Comparison of ENCODE assay signal across 1 cellular context in the genomic region with DNA sequence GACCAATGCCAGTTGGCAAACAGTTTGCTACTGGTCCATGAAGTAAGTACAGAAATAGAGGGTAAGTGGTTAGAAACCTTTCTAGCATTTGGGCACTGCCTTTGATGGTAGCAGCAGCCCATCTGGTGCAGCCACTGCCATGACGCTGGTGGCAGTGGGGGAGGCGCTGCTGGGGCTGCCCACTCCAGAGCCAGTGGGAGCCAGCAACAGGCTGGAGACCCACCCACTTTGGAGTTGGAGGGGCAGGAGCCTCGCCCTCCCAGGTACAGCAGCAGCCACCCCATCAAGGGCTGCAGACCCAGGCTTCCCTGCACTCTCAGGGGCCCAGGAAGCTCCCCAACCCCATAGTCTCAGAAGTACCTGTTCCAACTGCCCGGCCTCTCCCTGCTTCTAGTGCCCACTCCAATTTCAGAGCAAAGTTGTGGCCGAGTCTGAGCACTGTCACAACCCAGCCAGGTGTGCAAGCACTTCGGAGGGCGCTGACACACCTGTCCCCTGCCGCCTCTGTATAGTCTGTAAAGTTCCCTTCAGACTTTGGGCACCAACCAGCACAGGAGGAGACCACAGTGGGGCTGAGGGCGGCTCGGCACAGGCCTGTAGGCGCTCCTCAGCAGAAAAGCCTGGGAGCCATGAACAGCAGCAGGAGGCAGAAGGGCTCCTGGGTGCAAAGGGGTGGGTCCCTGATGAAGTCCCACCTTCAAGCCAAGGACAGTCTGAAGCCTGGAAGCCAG.
TF ChIP-seq lines count a peak whose summit lies in the region.

No MANE protein-coding gene starts in this region.

TF ChIP-seq in HepG2, 621 proteins besides CTCF, POLR2A, EP300 and RAD21 (continued from another document):
- TF ChIP-seq, protein P1, sequence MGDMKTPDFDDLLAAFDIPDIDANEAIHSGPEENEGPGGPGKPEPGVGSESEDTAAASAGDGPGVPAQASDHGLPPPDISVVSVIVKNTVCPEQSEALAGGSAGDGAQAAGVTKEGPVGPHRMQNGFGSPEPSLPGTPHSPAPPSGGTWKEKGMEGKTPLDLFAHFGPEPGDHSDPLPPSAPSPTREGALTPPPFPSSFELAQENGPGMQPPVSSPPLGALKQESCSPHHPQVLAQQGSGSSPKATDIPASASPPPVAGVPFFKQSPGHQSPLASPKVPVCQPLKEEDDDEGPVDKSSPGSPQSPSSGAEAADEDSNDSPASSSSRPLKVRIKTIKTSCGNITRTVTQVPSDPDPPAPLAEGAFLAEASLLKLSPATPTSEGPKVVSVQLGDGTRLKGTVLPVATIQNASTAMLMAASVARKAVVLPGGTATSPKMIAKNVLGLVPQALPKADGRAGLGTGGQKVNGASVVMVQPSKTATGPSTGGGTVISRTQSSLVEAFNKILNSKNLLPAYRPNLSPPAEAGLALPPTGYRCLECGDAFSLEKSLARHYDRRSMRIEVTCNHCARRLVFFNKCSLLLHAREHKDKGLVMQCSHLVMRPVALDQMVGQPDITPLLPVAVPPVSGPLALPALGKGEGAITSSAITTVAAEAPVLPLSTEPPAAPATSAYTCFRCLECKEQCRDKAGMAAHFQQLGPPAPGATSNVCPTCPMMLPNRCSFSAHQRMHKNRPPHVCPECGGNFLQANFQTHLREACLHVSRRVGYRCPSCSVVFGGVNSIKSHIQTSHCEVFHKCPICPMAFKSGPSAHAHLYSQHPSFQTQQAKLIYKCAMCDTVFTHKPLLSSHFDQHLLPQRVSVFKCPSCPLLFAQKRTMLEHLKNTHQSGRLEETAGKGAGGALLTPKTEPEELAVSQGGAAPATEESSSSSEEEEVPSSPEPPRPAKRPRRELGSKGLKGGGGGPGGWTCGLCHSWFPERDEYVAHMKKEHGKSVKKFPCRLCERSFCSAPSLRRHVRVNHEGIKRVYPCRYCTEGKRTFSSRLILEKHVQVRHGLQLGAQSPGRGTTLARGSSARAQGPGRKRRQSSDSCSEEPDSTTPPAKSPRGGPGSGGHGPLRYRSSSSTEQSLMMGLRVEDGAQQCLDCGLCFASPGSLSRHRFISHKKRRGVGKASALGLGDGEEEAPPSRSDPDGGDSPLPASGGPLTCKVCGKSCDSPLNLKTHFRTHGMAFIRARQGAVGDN (CRISPR knock-in tag; IDR thresholded peaks at IDR 0.05) = no peak
